Comparison of ENCODE assay signal across 8 cellular contexts in the genomic region with DNA sequence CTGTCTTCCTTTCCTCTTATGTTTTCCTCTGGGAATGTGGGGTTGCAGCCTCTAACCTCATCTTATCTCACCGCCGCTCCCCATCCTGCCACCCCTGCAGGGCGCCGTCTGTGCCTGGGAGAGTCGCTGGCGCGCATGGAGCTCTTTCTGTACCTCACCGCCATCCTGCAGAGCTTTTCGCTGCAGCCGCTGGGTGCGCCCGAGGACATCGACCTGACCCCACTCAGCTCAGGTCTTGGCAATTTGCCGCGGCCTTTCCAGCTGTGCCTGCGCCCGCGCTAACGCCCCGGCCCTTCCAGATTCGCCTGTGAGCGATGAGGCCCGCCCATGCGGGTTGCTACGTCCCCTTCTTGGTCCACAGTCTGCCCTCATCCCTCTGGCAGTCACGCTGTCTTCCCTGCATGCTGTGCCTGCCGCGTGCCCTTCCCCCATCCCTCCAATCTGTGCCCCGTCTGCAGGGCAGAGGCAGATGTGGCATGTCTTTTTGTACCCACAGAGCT. TPM values are rescaled to one million over a fixed set of nuclear protein-coding genes. Genes with fewer than 3 reads are reported as not detected.
DNase-seq lines count a peak whose midpoint lies in the region; ATAC-seq and TF ChIP-seq lines count a peak whose summit lies in the region.
"Not testable (repeated sequence)": the region's sequence is repeated elsewhere in the genome, so short reads cannot be mapped to it uniquely, and the experiment has no call there.

No MANE protein-coding gene starts in this region.

- not testable (repeated sequence) for H3K36me3 ChIP-seq in OCI-LY3 (replicated peaks; ENCODE audit: low read depth, low read length); body of pancreas (replicated peaks in 1 of 2; ENCODE audit: insufficient read depth in 1 of 2, low read depth in 2 of 2); right atrium auricular region; ovary

- peak overlapping the region; percentile 75 for H3K4me2 ChIP-seq in OCI-LY3 (ENCODE audit: low read length)

- not testable (repeated sequence) for TF ChIP-seq POLR2A in body of pancreas (IDR thresholded peaks at IDR 0.05); ovary (IDR thresholded peaks at IDR 0.05)

- not testable (repeated sequence) for TF ChIP-seq EP300 in ovary (IDR thresholded peaks at IDR 0.05)

- H3K79me2 ChIP-seq in OCI-LY3 (ENCODE audit: low read length), result not testable (repeated sequence)

- not testable (repeated sequence) for H4K20me1 ChIP-seq in OCI-LY3 (ENCODE audit: insufficient read depth, low read length)

- WGBS in body of pancreas, 2 donors, result 0% methylated on average over 28 of the region's 29 CpGs; no CpG with 5 or more reads in 1 of the 2 donors
- WGBS in ovary, 3 donors, result 0 to 2% (median 1%) methylated on average over 14 to 29 of the region's 29 CpGs

- peak overlapping the region; percentile 70 for H3K4me3 ChIP-seq in OCI-LY3 (ENCODE audit: low read length)
- H3K4me3 ChIP-seq in body of pancreas, right atrium auricular region, ovary: not testable (repeated sequence)

- not testable (repeated sequence) for H3K27ac ChIP-seq in OCI-LY3 (ENCODE audit: low read length); body of pancreas; right atrium auricular region; ovary

- H3K9ac ChIP-seq in OCI-LY3 (ENCODE audit: low read length), result peak overlapping the region; percentile 36; the same call in 1 of the 2 replicates

- H3K4me1 ChIP-seq in OCI-LY3 (ENCODE audit: low read length); body of pancreas; right atrium auricular region; ovary (ENCODE audit: insufficient read depth): not testable (repeated sequence)

- not testable (repeated sequence) for H3K27me3 ChIP-seq in OCI-LY3 (ENCODE audit: low read depth, low read length); body of pancreas; right atrium auricular region; ovary

- ATAC-seq in body of pancreas, result peak; percentile 83

- peak overlapping the region; percentile 43; the same call in 1 of the 2 replicates for H2AFZ ChIP-seq in OCI-LY3 (ENCODE audit: low read depth, low read length)

- intact Hi-C loops in body of pancreas (cut with DNase I); ovary (cut with DNase I): not testable (repeated sequence)

- DNase-seq in COLO668 (lab: John Stamatoyannopoulos, UW; ENCODE audit: unreplicated experiment) (peak; percentile 61), HUDEP-2 (lab: John Stamatoyannopoulos, UW; ENCODE audit: unreplicated experiment in 76 of 76) (peak in 70 of 76 experiments; percentile 6 to 82 (median 56)), body of pancreas (peak; percentile 69 to 78 (median 74)), right atrium auricular region (ENCODE audit: low spot score) (peak; percentile 65), ovary (peak; percentile 79 to 94 (median 89))
- DNase-seq in activated CD4-positive, alpha-beta T cell treated with anti-CD3 and anti-CD28 coated beads, Interleukin-2, amount 50 U/mL, for 48 hours, result peak; percentile 93 to 95
- peak; percentile 51 to 53 for DNase-seq in stimulated activated CD8-positive, alpha-beta memory T cell treated with anti-CD3 and anti-CD28 coated beads, Interleukin-4, amount 100 ng/mL, for 4 hours (ENCODE audit: low read depth in 2 of 2, low spot score in 1 of 2)

- not testable (repeated sequence) for H3K9me3 ChIP-seq in OCI-LY3 (ENCODE audit: insufficient read depth, low read length); body of pancreas; right atrium auricular region; ovary

- TF ChIP-seq CTCF in OCI-LY3 (IDR thresholded peaks at IDR 0.05; ENCODE audit: low read depth, low read length), result peak; percentile 39
- TF ChIP-seq CTCF in body of pancreas (IDR thresholded peaks at IDR 0.05), result peak in 3 of 7 experiments; percentile 17 to 25 (median 23)
- TF ChIP-seq CTCF in right atrium auricular region (IDR thresholded peaks at IDR 0.05), result peak in 1 of 2 donors; percentile 40
- TF ChIP-seq CTCF in ovary (IDR thresholded peaks at IDR 0.05), result not testable (repeated sequence)

RNA-seq across cellular contexts. Expression of a gene that starts 13.6 kb away (rescaled TPM):
- total RNA-seq in body of pancreas (not detected), right atrium auricular region (not detected), ovary (not detected)
- not detected for polyA plus RNA-seq in ovary

RNA-seq across cellular contexts. Expression of a gene that starts 39.6 kb away (rescaled TPM):
- total RNA-seq in body of pancreas (not detected), right atrium auricular region (not detected), ovary (not detected)
- polyA plus RNA-seq in ovary, result not detected
